ENCODE assay signal across 8 cellular contexts in genomic region chr2:216698895-216699294, GRCh38. TPM values are rescaled to one million over a fixed set of nuclear protein-coding genes. Genes with fewer than 3 reads are reported as not detected.
A peak's percentile ranks its signal among the peaks of the same experiment; 100 is the strongest.
DNase-seq lines count a peak whose midpoint lies in the region; ATAC-seq and TF ChIP-seq lines count a peak whose summit lies in the region.

No MANE protein-coding gene starts in this region.

- H3K4me3 ChIP-seq in NB4 (ENCODE audit: low read depth, low read length) (no peak overlapping the region), epithelial cell of esophagus (ENCODE audit: low read length) (no peak overlapping the region)

- ATAC-seq in GM18870 (IDR thresholded peaks at IDR 0.05; ENCODE audit: unreplicated experiment) (peak; percentile 43), HG03097 (IDR thresholded peaks at IDR 0.05; ENCODE audit: low FRiP score, unreplicated experiment) (no peak)
- peak; percentile 56 to 61 for ATAC-seq in naive thymus-derived CD8-positive, alpha-beta T cell

- POLR2A ChIA-PET in naive thymus-derived CD8-positive, alpha-beta T cell (lab: Charles Lee), result no interaction called here

- H3K4me1 Mint-ChIP-seq in naive thymus-derived CD8-positive, alpha-beta T cell, result peaks cover 6 to 26% (median 14%) of the 10 kb centered on the region in 4 donors

- H3K27ac Mint-ChIP-seq in naive thymus-derived CD8-positive, alpha-beta T cell, result no peak overlapping the region

- no peaks in the 10 kb centered on the region for H3K9me3 Mint-ChIP-seq in naive thymus-derived CD8-positive, alpha-beta T cell

- peak; percentile 59 for TF ChIP-seq CTCF in NB4 (IDR thresholded peaks at IDR 0.05; ENCODE audit: low read depth, low read length)
- peak; percentile 80 for TF ChIP-seq CTCF in epithelial cell of esophagus (IDR thresholded peaks at IDR 0.05; ENCODE audit: insufficient read depth, low read depth, low read length, missing control alignments)

- no peak for TF ChIP-seq POLR2A in NB4 (IDR thresholded peaks at IDR 0.05; ENCODE audit: extremely low read depth, insufficient read length)

- H3K27me3 Mint-ChIP-seq in naive thymus-derived CD8-positive, alpha-beta T cell, result peaks cover 13 to 43% (median 29%) of the 10 kb centered on the region in 5 donors

- no peak overlapping the region for H3K4me3 Mint-ChIP-seq in naive thymus-derived CD8-positive, alpha-beta T cell

- no peaks in the 10 kb centered on the region for H3K36me3 Mint-ChIP-seq in naive thymus-derived CD8-positive, alpha-beta T cell

- DNase-seq in Ammon's horn (ENCODE audit: low spot score) (peak; percentile 90), NB4 (ENCODE audit: low read depth) (peak; percentile 62), SHP77 treated with DMSO at 0.1 percent for 48 hours (lab: John Stamatoyannopoulos, UW) (peak; percentile 85), epithelial cell of esophagus (ENCODE audit: low read depth) (peak; percentile 77), OCI-M2 (lab: John Stamatoyannopoulos, UW; ENCODE audit: unreplicated experiment) (no peak)
- DNase-seq in naive thymus-derived CD8-positive, alpha-beta T cell, result peak in 2 of 10 donors; percentile 36 to 42

RNA-seq across cellular contexts. Expression of gene IGFBP5, which starts 3.5 kb away (rescaled TPM):
- not detected for total RNA-seq in naive thymus-derived CD8-positive, alpha-beta T cell
- polyA plus RNA-seq in naive thymus-derived CD8-positive, alpha-beta T cell, result not detected
